In the genomic region with DNA sequence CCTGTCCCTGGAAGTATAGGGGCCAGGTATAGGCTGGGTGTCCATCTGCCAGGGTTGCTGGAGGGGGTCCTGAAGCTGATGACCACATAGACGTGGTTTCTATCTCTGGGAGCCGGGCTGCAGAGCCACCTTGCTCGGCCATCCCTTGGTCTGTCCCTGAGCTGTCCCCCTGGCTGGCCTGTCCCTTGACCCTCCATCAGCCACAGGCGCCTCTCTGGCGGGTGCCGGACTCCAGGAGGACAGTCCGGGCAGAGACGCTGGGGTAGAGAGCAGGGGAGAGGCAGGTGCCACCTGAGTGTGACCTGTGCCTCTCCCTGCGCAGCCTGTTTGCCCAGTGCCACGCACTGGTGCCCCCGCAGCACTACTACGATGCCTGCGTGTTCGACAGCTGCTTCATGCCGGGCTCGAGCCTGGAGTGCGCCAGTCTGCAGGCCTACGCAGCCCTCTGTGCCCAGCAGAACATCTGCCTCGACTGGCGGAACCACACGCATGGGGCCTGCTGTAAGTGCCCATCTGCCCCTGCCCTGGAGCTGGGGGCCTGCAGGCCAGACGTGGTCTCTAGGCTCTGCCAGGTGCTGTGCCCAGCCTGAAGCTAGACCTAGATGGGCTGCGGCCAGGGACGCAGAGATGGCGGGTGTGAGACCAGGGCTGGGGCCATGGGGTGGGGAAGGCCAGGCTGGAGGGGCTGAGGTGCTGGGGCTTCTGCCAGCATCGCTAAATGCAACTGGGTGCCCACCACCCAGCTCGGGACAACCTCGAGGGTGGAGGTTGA, we compare ENCODE assay signal across 19 cellular contexts. TPM values are rescaled to one million over a fixed set of nuclear protein-coding genes. Genes with fewer than 3 reads are reported as not detected.
A peak's percentile ranks its signal among the peaks of the same experiment; 100 is the strongest.
DNase-seq lines count a peak whose midpoint lies in the region; FAIRE-seq and TF ChIP-seq lines count a peak whose summit lies in the region.
"Had no signal": no experiment of that assay in that cellular context is flagged by ENCODE, and none has a peak within 500 bp of the region (broad histone marks: within the 10 kb centered on the region; RNA-seq: fewer than 3 reads in every experiment).

No MANE protein-coding gene starts in this region.

- intact Hi-C loops in CD14-positive monocyte (cut with micrococcal nuclease) (no loop called here), kidney (cut with DNase I) (no loop called here), spleen (cut with DNase I; ENCODE audit: low total_unique reads) (no loop called here)

- H3K4me1 ChIP-seq in kidney (ENCODE audit: control insufficient read depth in 1 of 2, insufficient read depth in 1 of 2, low read depth in 1 of 2, low read length in 2 of 2), result no peaks in the 10 kb centered on the region
- no peaks in the 10 kb centered on the region for H3K4me1 ChIP-seq in spleen

- no peak for TF ChIP-seq POLR2A in spleen (IDR thresholded peaks at IDR 0.05)

- no peaks in the 10 kb centered on the region for H3K36me3 Mint-ChIP-seq in CD14-positive monocyte
- no peaks in the 10 kb centered on the region for H3K36me3 Mint-ChIP-seq in activated naive CD8-positive, alpha-beta T cell treated with anti-CD3 and anti-CD28 coated beads for 36 hours
- H3K36me3 Mint-ChIP-seq: CD4-positive, CD25-positive, alpha-beta regulatory T cell had no signal

- no peak for FAIRE-seq in kidney (lab: Jason Lieb, UNC)
- FAIRE-seq: GM12878, GM18507, HepG2, HTR-8/SVneo had no signal

- DNase-seq in DMS 273 (lab: John Stamatoyannopoulos, UW; ENCODE audit: unreplicated experiment) (peak; percentile 31), DMS 273 treated with DMSO at 0.1 percent for 48 hours (lab: John Stamatoyannopoulos, UW) (no peak), CD14-positive monocyte (ENCODE audit: low spot score) (peak; percentile 38), kidney (peak; percentile 57), spleen (peak; percentile 56), 8988T (no peak)
- DNase-seq in activated naive CD8-positive, alpha-beta T cell treated with anti-CD3 and anti-CD28 coated beads for 36 hours, result no peak
- DNase-seq: AML-193; CD4-positive, CD25-positive, alpha-beta regulatory T cell; DMS79; H7 had no signal

- TF ChIP-seq CTCF in CD14-positive monocyte (IDR thresholded peaks at IDR 0.05) (no peak), kidney (IDR thresholded peaks at IDR 0.05; ENCODE audit: borderline replicate concordance, extremely low read depth, insufficient read depth) (no peak), spleen (IDR thresholded peaks at IDR 0.05 in 8 of 11, conservative IDR thresholded peaks at IDR 0.05 in 3 of 11) (no peak)

- H3K9me3 Mint-ChIP-seq in CD14-positive monocyte, result peaks cover 4 to 12% (median 8%) of the 10 kb centered on the region in 7 donors
- peaks cover 1% of the 10 kb centered on the region for H3K9me3 Mint-ChIP-seq in activated naive CD8-positive, alpha-beta T cell treated with anti-CD3 and anti-CD28 coated beads for 36 hours

- H3K27ac ChIP-seq in kidney (ENCODE audit: low read depth in 2 of 2, low read length in 2 of 2), result no peak overlapping the region
- H3K27ac ChIP-seq in spleen, result no peak overlapping the region
- H3K27ac ChIP-seq: 22Rv1, BLaER1 had no signal

- H3K4me1 Mint-ChIP-seq in CD14-positive monocyte, result no peaks in the 10 kb centered on the region
- H3K4me1 Mint-ChIP-seq in activated naive CD8-positive, alpha-beta T cell treated with anti-CD3 and anti-CD28 coated beads for 36 hours, result no peaks in the 10 kb centered on the region
- H3K4me1 Mint-ChIP-seq: CD4-positive, CD25-positive, alpha-beta regulatory T cell; GM23338 had no signal

- H3K27me3 ChIP-seq in spleen (replicated peaks in 1 of 7), result peaks cover 0 to 30% (median 0%) of the 10 kb centered on the region in 7 donors
- H3K27me3 ChIP-seq: BLaER1 had no signal

- H3K4me3 ChIP-seq in kidney (ENCODE audit: low read length in 2 of 2) (no peak overlapping the region), spleen (no peak overlapping the region)
- H3K4me3 ChIP-seq: BLaER1, GM12878, GM23338 had no signal

- H3K4me3 Mint-ChIP-seq in CD14-positive monocyte, result no peak overlapping the region
- H3K4me3 Mint-ChIP-seq in activated naive CD8-positive, alpha-beta T cell treated with anti-CD3 and anti-CD28 coated beads for 36 hours, result no peak overlapping the region
- H3K4me3 Mint-ChIP-seq: CD4-positive, CD25-positive, alpha-beta regulatory T cell; GM23338 had no signal

- H3K36me3 ChIP-seq in kidney (ENCODE audit: control insufficient read depth in 1 of 2, insufficient read depth in 2 of 2, low read length in 2 of 2), result no peaks in the 10 kb centered on the region
- no peaks in the 10 kb centered on the region for H3K36me3 ChIP-seq in spleen
- H3K36me3 ChIP-seq: BLaER1 had no signal

- WGBS in spleen, 5 donors, result 81 to 88% (median 83%) methylated on average over 13 to 28 of the region's 28 CpGs

- H3K9ac ChIP-seq in kidney (ENCODE audit: low read length in 2 of 2), result no peak overlapping the region
- H3K9ac ChIP-seq: BLaER1 had no signal

- H3K9me3 ChIP-seq in kidney (ENCODE audit: control insufficient read depth in 1 of 2, low read length in 2 of 2) (no peaks in the 10 kb centered on the region), spleen (no peaks in the 10 kb centered on the region)

- H3K27ac Mint-ChIP-seq in CD14-positive monocyte, result no peak overlapping the region
- no peak overlapping the region for H3K27ac Mint-ChIP-seq in activated naive CD8-positive, alpha-beta T cell treated with anti-CD3 and anti-CD28 coated beads for 36 hours
- H3K27ac Mint-ChIP-seq: CD4-positive, CD25-positive, alpha-beta regulatory T cell; GM23338 had no signal

- peaks cover 0 to 7% (median 6%) of the 10 kb centered on the region in 3 donors for H3K27me3 Mint-ChIP-seq in CD14-positive monocyte (ENCODE audit: low read depth in 3 of 3)
- no peaks in the 10 kb centered on the region for H3K27me3 Mint-ChIP-seq in activated naive CD8-positive, alpha-beta T cell treated with anti-CD3 and anti-CD28 coated beads for 36 hours
- H3K27me3 Mint-ChIP-seq: CD4-positive, CD25-positive, alpha-beta regulatory T cell had no signal

RNA-seq across cellular contexts. Expression of gene MUC2, which starts 29.9 kb away (rescaled TPM):
- polyA plus RNA-seq in CD14-positive monocyte (not detected), kidney (ENCODE audit: insufficient read depth, low read depth, low replicate concordance) (not detected), spleen (under 1 TPM in 1 of 3 donors, not detected in 2; 0.03 TPM)
- total RNA-seq in kidney (not detected), spleen (under 1 TPM in 2 of 7 donors, not detected in 5; 0.03 to 0.06 TPM)
- not detected for total RNA-seq in activated naive CD8-positive, alpha-beta T cell treated with anti-CD3 and anti-CD28 coated beads for 36 hours
- total RNA-seq: CD4-positive, CD25-positive, alpha-beta regulatory T cell; G401; GM23338; H7; HepG2 had no signal
- polyA plus RNA-seq: CD4-positive, CD25-positive, alpha-beta regulatory T cell; GM12878; GM23338; HepG2 had no signal

RNA-seq across cellular contexts. Expression of gene MUC5AC, which starts 53.2 kb away (rescaled TPM):
- polyA plus RNA-seq in CD14-positive monocyte (not detected), kidney (ENCODE audit: insufficient read depth, low read depth, low replicate concordance) (not detected), spleen (under 1 TPM in 2 of 3 donors, not detected in 1; under 0.01 TPM)
- total RNA-seq in kidney (0.03 TPM), spleen (not detected)
- total RNA-seq in activated naive CD8-positive, alpha-beta T cell treated with anti-CD3 and anti-CD28 coated beads for 36 hours, result not detected
- total RNA-seq: CD4-positive, CD25-positive, alpha-beta regulatory T cell; G401; GM12878; GM23338; H7; HepG2 had no signal
- polyA plus RNA-seq: CD4-positive, CD25-positive, alpha-beta regulatory T cell; GM23338 had no signal

Comparison
In these comparisons a context has a peak if more than half of its experiments do, and no peak if none do; other contexts are left out.
1. DNase-seq: peak in DMS 273 (single experiment), CD14-positive monocyte (single experiment), kidney (single experiment) and spleen (single experiment); none in DMS 273 treated with DMSO at 0.1 percent for 48 hours (single experiment), 8988T (single experiment) and activated naive CD8-positive, alpha-beta T cell treated with anti-CD3 and anti-CD28 coated beads for 36 hours (single experiment).